ENCODE assay signal across 10 cellular contexts in genomic region chr3:142117052-142117451, GRCh38. TPM values are rescaled to one million over a fixed set of nuclear protein-coding genes. Genes with fewer than 3 reads are reported as not detected.
DNase-seq lines count a peak whose midpoint lies in the region; ATAC-seq lines count a peak whose summit lies in the region.
"Had no signal": no experiment of that assay in that cellular context is flagged by ENCODE, and none has a peak within 500 bp of the region (broad histone marks: within the 10 kb centered on the region; RNA-seq: fewer than 3 reads in every experiment).

No MANE protein-coding gene starts in this region.

- peaks cover 2% of the 10 kb centered on the region for H3K36me3 Mint-ChIP-seq in effector memory CD8-positive, alpha-beta T cell (ENCODE audit: insufficient read depth)
- H3K36me3 Mint-ChIP-seq in T-helper 17 cell (ENCODE audit: low read depth): no peaks in the 10 kb centered on the region

- DNase-seq in HT1080 (ENCODE audit: low read depth) (peak; percentile 88), NCI-H2171 treated with DMSO at 0.1 percent for 48 hours (lab: John Stamatoyannopoulos, UW) (peak; percentile 79), renal cortical epithelial cell (ENCODE audit: low read depth) (peak; percentile 96), T-helper 17 cell (no peak)
- no peak for DNase-seq in effector memory CD8-positive, alpha-beta T cell
- DNase-seq in activated CD8-positive, alpha-beta memory T cell treated with anti-CD3 and anti-CD28 coated beads for 24 hours: no peak
- DNase-seq: dermis blood vessel endothelial cell had no signal

- H3K9me3 Mint-ChIP-seq in effector memory CD8-positive, alpha-beta T cell: no peaks in the 10 kb centered on the region
- H3K9me3 Mint-ChIP-seq: activated T-helper 2 cell treated with anti-CD3 and anti-CD28 coated beads, Interferon-gamma antibody, Interleukin-2, Interleukin-4, amounts not matched to agents 10 μg/mL and 5 μg/mL and 100 μg/mL, durations not matched to agents 14 hours and 24 hours and 36 hours had no signal

- H3K4me1 Mint-ChIP-seq in effector memory CD8-positive, alpha-beta T cell (ENCODE audit: low read depth in 2 of 2): peaks cover 14% of the 10 kb centered on the region in 2 donors
- peaks cover 17% of the 10 kb centered on the region for H3K4me1 Mint-ChIP-seq in T-helper 17 cell

- H3K9me3 ChIP-seq in T-helper 17 cell (ENCODE audit: control insufficient read depth, low read length, poor library complexity, severe bottlenecking): no peaks in the 10 kb centered on the region

- H3K27ac Mint-ChIP-seq in effector memory CD8-positive, alpha-beta T cell: peak overlapping the region; percentile 4 to 10
- no peak overlapping the region for H3K27ac Mint-ChIP-seq in T-helper 17 cell
- H3K27ac Mint-ChIP-seq: activated T-helper 2 cell treated with anti-CD3 and anti-CD28 coated beads, Interferon-gamma antibody, Interleukin-2, Interleukin-4, amounts not matched to agents 10 μg/mL and 5 μg/mL and 100 μg/mL, durations not matched to agents 14 hours and 24 hours and 36 hours had no signal

- H3K27me3 Mint-ChIP-seq in effector memory CD8-positive, alpha-beta T cell: no peaks in the 10 kb centered on the region
- no peaks in the 10 kb centered on the region for H3K27me3 Mint-ChIP-seq in T-helper 17 cell

- H3K4me3 Mint-ChIP-seq in effector memory CD8-positive, alpha-beta T cell: no peak overlapping the region
- no peak overlapping the region for H3K4me3 Mint-ChIP-seq in T-helper 17 cell

- ATAC-seq in effector memory CD8-positive, alpha-beta T cell (replicated peaks): no peak
- ATAC-seq in T-helper 17 cell (no peak), HG03354 (IDR thresholded peaks at IDR 0.05; ENCODE audit: poor library complexity, severe bottlenecking, unreplicated experiment) (no peak)
- ATAC-seq: activated CD4-positive, CD25-positive, alpha-beta regulatory T cell treated with anti-CD3 and anti-CD28 coated beads, Interleukin-2, amount 50 U/mL, for 24 hours had no signal

RNA-seq across cellular contexts. Expression of gene TFDP2, which starts 32.3 kb away (rescaled TPM):
- 71.3 and 87.7 TPM in 2 replicates for total RNA-seq in HT1080 (2014; rRNA removed; shearing (Covaris generic))
- 83.5 and 98.2 TPM in 2 replicates for polyA plus RNA-seq in HT1080 (2015; cell fraction: cytosol; rRNA removed)
- polyA plus RNA-seq in HT1080 (2015; cell fraction: nucleus; rRNA removed): 64.1 and 428 TPM in 2 replicates
- total RNA-seq in renal cortical epithelial cell (58.9 and 114 TPM in 2 replicates), T-helper 17 cell (10 to 100 TPM; 22.1 to 31.9 TPM)

Comparison
In these comparisons a context has a peak if more than half of its experiments do, and no peak if none do; other contexts are left out.
1. DNase-seq: peak in HT1080 (single experiment), NCI-H2171 treated with DMSO at 0.1 percent for 48 hours (single experiment) and renal cortical epithelial cell (single experiment); none in effector memory CD8-positive, alpha-beta T cell (0 of 3), T-helper 17 cell (0 of 3) and activated CD8-positive, alpha-beta memory T cell treated with anti-CD3 and anti-CD28 coated beads for 24 hours (single experiment).